ENCODE assay signal across 8 cellular contexts in the genomic region with DNA sequence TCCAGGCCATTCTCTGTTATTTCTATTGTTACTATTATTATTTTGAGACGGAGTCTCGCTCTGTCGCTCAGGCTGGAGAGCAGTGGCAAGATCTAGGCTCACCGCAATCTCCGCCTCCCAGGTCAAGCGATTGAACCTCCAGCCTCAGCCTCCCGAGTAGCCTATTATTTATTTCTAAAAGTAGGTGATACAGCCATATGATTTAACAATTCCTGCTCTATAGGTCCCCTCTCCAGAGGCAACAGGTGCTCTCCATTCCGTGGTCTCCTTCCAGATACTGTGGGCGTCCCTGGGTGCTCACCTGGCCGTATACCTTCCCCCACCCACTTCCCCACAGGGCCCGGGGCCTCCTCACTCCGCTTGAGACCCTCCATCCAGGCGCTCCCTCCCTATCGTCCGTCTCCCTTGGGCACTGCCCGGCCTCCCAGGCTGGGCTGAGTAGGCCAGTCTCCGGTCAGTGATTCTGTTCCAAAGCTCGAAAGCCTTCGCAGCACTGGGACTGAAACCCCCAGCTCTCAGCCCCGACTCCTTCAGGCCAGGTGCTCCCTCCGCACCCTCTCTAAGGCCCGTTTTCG. TPM values are rescaled to one million over a fixed set of nuclear protein-coding genes. Genes with fewer than 3 reads are reported as not detected.
DNase-seq lines count a peak whose midpoint lies in the region; ATAC-seq and TF ChIP-seq lines count a peak whose summit lies in the region.

No MANE protein-coding gene starts in this region.

- peak overlapping the region; percentile 100 for H3K27ac Mint-ChIP-seq in T-helper 17 cell

- no peaks in the 10 kb centered on the region for H3K9me2 ChIP-seq in SK-N-SH

- peak overlapping the region; percentile 77 to 96 for H3K4me3 ChIP-seq in SK-N-SH (ENCODE audit: low read depth in 2 of 2, low read length in 1 of 2)
- H3K4me3 ChIP-seq in gastroesophageal sphincter, result peak overlapping the region; percentile 63 to 88
- H3K4me3 ChIP-seq in skeletal muscle tissue (ENCODE audit: low read length in 3 of 3), result peak overlapping the region; percentile 94 to 99 (median 97)

- ATAC-seq in SK-N-SH treated with all-trans-retinoic acid at 6 μM for 48 hours, result no peak
- no peak for ATAC-seq in T-helper 17 cell
- no peak for ATAC-seq in gastroesophageal sphincter

- peaks cover 61% of the 10 kb centered on the region for H3K79me2 ChIP-seq in SK-N-SH (ENCODE audit: insufficient read depth)

- POLR2A ChIA-PET in SK-N-SH (lab: Yijun Ruan, JAX), result interaction anchor here (0.6 to 1.2 kb wide), 10 partner anchors 10 to 371 kb away, joined by 3 to 4 read pairs (median 3); no protein-coding TSS in a partner anchor

- CTCF ChIA-PET in SK-N-SH (lab: Yijun Ruan, JAX), result interaction anchor here (0.8 to 2.0 kb wide), 4 partner anchors 8 to 400 kb away, joined by 3 to 12 read pairs (median 4); a partner anchor contains a TSS

- no peak for TF ChIP-seq EP300 in SK-N-SH (IDR thresholded peaks at IDR 0.05; ENCODE audit: borderline replicate concordance in 1 of 2, low read depth in 1 of 2, low read length in 1 of 2)
- no peak for TF ChIP-seq EP300 in gastroesophageal sphincter (IDR thresholded peaks at IDR 0.05)

- WGBS in SK-N-SH (ENCODE audit: low lambda C conversion rate), result 13% methylated on average over 17 of the region's 23 CpGs
- WGBS in gastroesophageal sphincter (ENCODE audit: low coverage in 1 of 2), 2 donors, result 14 to 16% methylated on average over 13 to 14 of the region's 23 CpGs

- DNase-seq in SK-N-SH (no peak), T-helper 17 cell (no peak), SHP77 (lab: John Stamatoyannopoulos, UW) (no peak), NCI-H1105 treated with DMSO at 0.1 percent for 48 hours (lab: John Stamatoyannopoulos, UW) (no peak)
- no peak for DNase-seq in activated CD4-positive, CD25-positive, alpha-beta regulatory T cell (lab: John Stamatoyannopoulos, UW)

- H2AFZ ChIP-seq in SK-N-SH (ENCODE audit: low read depth), result peak overlapping the region; percentile 90

- H3K4me3 Mint-ChIP-seq in T-helper 17 cell, result peak overlapping the region; percentile 99

- H3K4me1 ChIP-seq in SK-N-SH (ENCODE audit: control insufficient read depth in 1 of 2, insufficient read depth in 2 of 2, low read depth in 1 of 2, low read length in 1 of 2) (peaks cover 0 to 15% of the 10 kb centered on the region in 2 experiments; a peak in 1 of 4 replicates), gastroesophageal sphincter (peaks cover 0 to 50% (median 12%) of the 10 kb centered on the region in 3 donors), skeletal muscle tissue (ENCODE audit: control insufficient read depth in 3 of 3, insufficient read depth in 3 of 3, low read length in 3 of 3) (peaks cover 28 to 44% (median 36%) of the 10 kb centered on the region in 3 donors)

- H3K36me3 ChIP-seq in SK-N-SH (replicated peaks in 1 of 2; ENCODE audit: control insufficient read depth in 1 of 2, insufficient read depth in 2 of 2, low read length in 1 of 2), result peaks cover 0 to 8% of the 10 kb centered on the region in 2 experiments
- peaks cover 0 to 5% of the 10 kb centered on the region in 2 donors for H3K36me3 ChIP-seq in gastroesophageal sphincter
- H3K36me3 ChIP-seq in skeletal muscle tissue (ENCODE audit: control insufficient read depth in 3 of 3, insufficient read depth in 3 of 3, low read length in 3 of 3), result peaks cover 0 to 3% (median 0%) of the 10 kb centered on the region in 3 donors

- no peak for TF ChIP-seq RAD21 in SK-N-SH (IDR thresholded peaks at IDR 0.05; ENCODE audit: low read length)

- H3F3A ChIP-seq in SK-N-SH (replicated peaks; ENCODE audit: insufficient read depth), result peaks cover 3% of the 10 kb centered on the region

- peaks cover 34% of the 10 kb centered on the region for H4K20me1 ChIP-seq in SK-N-SH (ENCODE audit: insufficient read depth)

- peak overlapping the region; percentile 97 for H3K9ac ChIP-seq in SK-N-SH
- peak overlapping the region; percentile 95 to 99 (median 98) for H3K9ac ChIP-seq in skeletal muscle tissue (ENCODE audit: low read depth in 1 of 3, low read length in 3 of 3)

- peaks cover 6% of the 10 kb centered on the region for H3K27me3 Mint-ChIP-seq in T-helper 17 cell

- TF ChIP-seq POLR2A in gastroesophageal sphincter (IDR thresholded peaks at IDR 0.05), result no peak

- peaks cover 39% of the 10 kb centered on the region for H3K4me1 Mint-ChIP-seq in T-helper 17 cell

- H3K27ac ChIP-seq in SK-N-SH (ENCODE audit: low read depth in 2 of 2, low read length in 1 of 2) (peak overlapping the region; percentile 85 to 98), gastroesophageal sphincter (peak overlapping the region; percentile 40 to 97 (median 92)), skeletal muscle tissue (ENCODE audit: low read depth, low read length) (peak overlapping the region; percentile 97)

- H3K27me3 ChIP-seq in SK-N-SH (ENCODE audit: insufficient read depth) (no peaks in the 10 kb centered on the region), gastroesophageal sphincter (no peaks in the 10 kb centered on the region), skeletal muscle tissue (ENCODE audit: control insufficient read depth in 3 of 3, insufficient read depth in 3 of 3, low read length in 3 of 3) (no peaks in the 10 kb centered on the region)

- H3K4me2 ChIP-seq in SK-N-SH, result peak overlapping the region; percentile 98

- TF ChIP-seq CTCF in SK-N-SH (IDR thresholded peaks at IDR 0.05), result no peak
- TF ChIP-seq CTCF in gastroesophageal sphincter (IDR thresholded peaks at IDR 0.05), result peak in 1 of 4 experiments; percentile 2

- H3K9me3 ChIP-seq in SK-N-SH, result no peaks in the 10 kb centered on the region
- no peaks in the 10 kb centered on the region for H3K9me3 ChIP-seq in T-helper 17 cell (ENCODE audit: control insufficient read depth, low read length, poor library complexity, severe bottlenecking)
- no peaks in the 10 kb centered on the region for H3K9me3 ChIP-seq in gastroesophageal sphincter
- no peaks in the 10 kb centered on the region for H3K9me3 ChIP-seq in skeletal muscle tissue (ENCODE audit: control insufficient read depth in 3 of 3, low read length in 3 of 3)

- peaks cover 7% of the 10 kb centered on the region for H3K36me3 Mint-ChIP-seq in T-helper 17 cell (ENCODE audit: low read depth)

TF ChIP-seq in SK-N-SH, 30 proteins besides CTCF, POLR2A, EP300 and RAD21:
- TF ChIP-seq TCF12 (IDR thresholded peaks at IDR 0.05), result no peak
- TF ChIP-seq CHD2 (IDR thresholded peaks at IDR 0.05; ENCODE audit: low read length, partially characterized antibody), result no peak
TF ChIP-seq in SK-N-SH: peak in this region for 0.

TF ChIP-seq in SK-N-SH treated with all-trans-retinoic acid at 6 μM for 48 hours, 23 proteins besides CTCF, POLR2A, EP300 and RAD21:
- TF ChIP-seq, protein P1, sequence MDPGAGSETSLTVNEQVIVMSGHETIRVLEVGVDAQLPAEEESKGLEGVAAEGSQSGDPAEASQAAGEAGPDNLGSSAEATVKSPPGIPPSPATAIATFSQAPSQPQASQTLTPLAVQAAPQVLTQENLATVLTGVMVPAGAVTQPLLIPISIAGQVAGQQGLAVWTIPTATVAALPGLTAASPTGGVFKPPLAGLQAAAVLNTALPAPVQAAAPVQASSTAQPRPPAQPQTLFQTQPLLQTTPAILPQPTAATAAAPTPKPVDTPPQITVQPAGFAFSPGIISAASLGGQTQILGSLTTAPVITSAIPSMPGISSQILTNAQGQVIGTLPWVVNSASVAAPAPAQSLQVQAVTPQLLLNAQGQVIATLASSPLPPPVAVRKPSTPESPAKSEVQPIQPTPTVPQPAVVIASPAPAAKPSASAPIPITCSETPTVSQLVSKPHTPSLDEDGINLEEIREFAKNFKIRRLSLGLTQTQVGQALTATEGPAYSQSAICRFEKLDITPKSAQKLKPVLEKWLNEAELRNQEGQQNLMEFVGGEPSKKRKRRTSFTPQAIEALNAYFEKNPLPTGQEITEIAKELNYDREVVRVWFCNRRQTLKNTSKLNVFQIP (CRISPR knock-in tag; IDR thresholded peaks at IDR 0.05; ENCODE audit: borderline replicate concordance, low read depth), result no peak
- TF ChIP-seq ZFP30 (CRISPR knock-in tag; IDR thresholded peaks at IDR 0.05) (no peak), ISL1 (CRISPR knock-in tag; IDR thresholded peaks at IDR 0.05) (no peak), TOX (CRISPR knock-in tag; IDR thresholded peaks at IDR 0.05; ENCODE audit: borderline replicate concordance) (no peak), RARB (CRISPR knock-in tag; IDR thresholded peaks at IDR 0.05) (no peak), PPARA (CRISPR knock-in tag; IDR thresholded peaks at IDR 0.05; ENCODE audit: borderline replicate concordance) (no peak), ESRRG (CRISPR knock-in tag; IDR thresholded peaks at IDR 0.05) (no peak), GLIS3 (CRISPR knock-in tag; IDR thresholded peaks at IDR 0.05) (no peak), SNAI2 (CRISPR knock-in tag; IDR thresholded peaks at IDR 0.05) (no peak), OSR1 (CRISPR knock-in tag; IDR thresholded peaks at IDR 0.05) (no peak), CSDC2 (CRISPR knock-in tag; IDR thresholded peaks at IDR 0.05) (no peak), ZC3H10 (CRISPR knock-in tag; IDR thresholded peaks at IDR 0.05) (no peak), ZNF70 (CRISPR knock-in tag; IDR thresholded peaks at IDR 0.05) (no peak), ZNF8 (CRISPR knock-in tag; IDR thresholded peaks at IDR 0.05) (no peak), BACH2 (CRISPR knock-in tag; IDR thresholded peaks at IDR 0.05; ENCODE audit: borderline replicate concordance) (no peak)
- TF ChIP-seq, protein P2, sequence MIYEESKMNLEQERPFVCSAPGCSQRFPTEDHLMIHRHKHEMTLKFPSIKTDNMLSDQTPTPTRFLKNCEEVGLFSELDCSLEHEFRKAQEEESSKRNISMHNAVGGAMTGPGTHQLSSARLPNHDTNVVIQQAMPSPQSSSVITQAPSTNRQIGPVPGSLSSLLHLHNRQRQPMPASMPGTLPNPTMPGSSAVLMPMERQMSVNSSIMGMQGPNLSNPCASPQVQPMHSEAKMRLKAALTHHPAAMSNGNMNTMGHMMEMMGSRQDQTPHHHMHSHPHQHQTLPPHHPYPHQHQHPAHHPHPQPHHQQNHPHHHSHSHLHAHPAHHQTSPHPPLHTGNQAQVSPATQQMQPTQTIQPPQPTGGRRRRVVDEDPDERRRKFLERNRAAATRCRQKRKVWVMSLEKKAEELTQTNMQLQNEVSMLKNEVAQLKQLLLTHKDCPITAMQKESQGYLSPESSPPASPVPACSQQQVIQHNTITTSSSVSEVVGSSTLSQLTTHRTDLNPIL (CRISPR knock-in tag; IDR thresholded peaks at IDR 0.05; ENCODE audit: low read depth), result no peak
TF ChIP-seq in SK-N-SH treated with all-trans-retinoic acid at 6 μM for 48 hours: peak in this region for 0.

RNA-seq across cellular contexts. Expression of a gene that starts 0.7 kb away (rescaled TPM):
- polyA plus RNA-seq in SK-N-SH (2012; rRNA removed), result 4.4 and 10.9 TPM in 2 replicates
- 2.7 and 4.3 TPM in 2 replicates for polyA plus RNA-seq in SK-N-SH (2012; cell fraction: cytosol; rRNA removed)
- polyA plus RNA-seq in SK-N-SH (2012; cell fraction: nucleus; rRNA removed), result 29.6 and 47.7 TPM in 2 replicates
- 10 to 100 TPM; 36.8 to 38.6 TPM for total RNA-seq in T-helper 17 cell
- 10 to 100 TPM in 3 of 4 donors, 1 to 10 TPM in 1; 9.1 to 34.2 (median 19.5) TPM for total RNA-seq in gastroesophageal sphincter
- total RNA-seq in skeletal muscle tissue, result 17.2 TPM
